ENCODE assay signal across 8 cellular contexts in the genomic region with DNA sequence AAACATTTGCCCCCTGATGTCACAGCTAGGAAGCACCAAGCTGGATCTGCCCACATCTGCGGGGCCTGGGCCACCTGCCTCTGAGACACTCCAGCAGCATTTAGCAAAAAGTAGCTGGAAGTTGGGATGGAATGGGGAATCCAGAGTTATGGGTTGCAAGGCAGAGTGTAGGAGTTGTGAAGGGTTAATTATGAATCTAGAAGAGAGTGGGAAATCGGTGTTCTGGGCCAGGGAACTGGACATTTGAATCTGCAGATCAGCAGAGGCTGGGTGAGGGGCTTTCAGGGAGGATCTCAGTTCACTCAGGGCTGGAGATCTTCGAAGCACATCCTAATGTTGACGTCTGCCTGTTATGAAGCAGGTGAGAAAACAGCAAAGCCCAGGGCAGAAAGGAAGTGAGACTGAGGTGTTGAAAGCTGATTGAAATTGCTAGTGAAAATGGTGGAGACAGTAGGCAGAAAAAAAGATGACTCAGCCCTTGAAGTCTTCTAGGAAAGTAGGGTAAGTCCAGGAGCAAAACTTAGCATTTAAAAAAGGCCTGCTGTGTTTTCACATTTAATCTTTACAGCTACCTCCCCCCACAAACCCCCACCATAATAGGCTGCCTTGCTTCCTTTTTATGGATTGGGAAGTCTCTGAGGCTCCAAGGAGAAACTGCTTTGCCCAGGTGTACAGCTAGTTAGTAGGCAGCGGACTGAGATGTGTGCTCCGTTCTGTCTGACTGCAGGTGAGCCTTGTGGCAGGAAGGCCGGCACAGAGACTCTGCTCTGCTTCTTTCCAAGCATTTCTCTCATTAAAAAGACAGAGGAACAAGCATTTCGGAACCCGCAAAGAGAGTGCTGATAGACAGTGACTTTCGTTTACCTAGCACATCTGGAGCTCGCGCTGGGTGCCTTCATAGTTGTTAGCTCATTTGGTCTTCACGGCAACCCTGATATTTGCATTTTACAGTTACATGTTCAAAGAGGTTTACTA. TPM values are rescaled to one million over a fixed set of nuclear protein-coding genes. Genes with fewer than 3 reads are reported as not detected.
DNase-seq lines count a peak whose midpoint lies in the region; ATAC-seq lines count a peak whose summit lies in the region.

No MANE protein-coding gene starts in this region.

- ATAC-seq in activated T-cell treated with anti-CD3 and anti-CD28 coated beads, Interleukin-2, amount 50 U/mL, for 4 hours, result peak; percentile 87 to 92
- ATAC-seq in HG02763 (IDR thresholded peaks at IDR 0.05; ENCODE audit: unreplicated experiment), result peak; percentile 86
- peak; percentile 90 to 92 for ATAC-seq in natural killer cell treated with Interleukin-12 subunit alpha and Interleukin-12 subunit beta and Interleukin-15 and Interleukin-18, amount 100 ng/mL, for 72 hours

- no peak overlapping the region for H3K27ac Mint-ChIP-seq in natural killer cell treated with Interleukin-12 subunit alpha and Interleukin-12 subunit beta and Interleukin-15 and Interleukin-18, amount 100 ng/mL, for 72 hours

- peaks cover 2% of the 10 kb centered on the region for H3K27me3 Mint-ChIP-seq in activated T-cell treated with anti-CD3 and anti-CD28 coated beads, Interleukin-2, amount 50 U/mL, for 4 hours (ENCODE audit: low read depth)
- no peaks in the 10 kb centered on the region for H3K27me3 Mint-ChIP-seq in natural killer cell treated with Interleukin-12 subunit alpha and Interleukin-12 subunit beta and Interleukin-15 and Interleukin-18, amount 100 ng/mL, for 72 hours

- peaks cover 2% of the 10 kb centered on the region for H3K36me3 Mint-ChIP-seq in activated T-cell treated with anti-CD3 and anti-CD28 coated beads, Interleukin-2, amount 50 U/mL, for 4 hours (ENCODE audit: insufficient read depth)
- H3K36me3 Mint-ChIP-seq in natural killer cell treated with Interleukin-12 subunit alpha and Interleukin-12 subunit beta and Interleukin-15 and Interleukin-18, amount 100 ng/mL, for 72 hours, result no peaks in the 10 kb centered on the region

- peaks cover 3% of the 10 kb centered on the region for H3K4me1 Mint-ChIP-seq in activated T-cell treated with anti-CD3 and anti-CD28 coated beads, Interleukin-2, amount 50 U/mL, for 4 hours (ENCODE audit: low read depth)
- H3K4me1 Mint-ChIP-seq in natural killer cell treated with Interleukin-12 subunit alpha and Interleukin-12 subunit beta and Interleukin-15 and Interleukin-18, amount 100 ng/mL, for 72 hours (ENCODE audit: low read depth in 2 of 2), result peaks cover 0 to 4% of the 10 kb centered on the region in 2 donors

- H3K27ac ChIP-seq in effector memory CD4-positive, alpha-beta T cell (ENCODE audit: insufficient read depth, low read length, poor library complexity, severe bottlenecking), result no peak overlapping the region

- H3K9me3 ChIP-seq in effector memory CD4-positive, alpha-beta T cell (ENCODE audit: control insufficient read depth, low read length), result no peaks in the 10 kb centered on the region

- no peak for DNase-seq in activated T-cell treated with anti-CD3 and anti-CD28 coated beads, Interleukin-2, amount 50 U/mL, for 4 hours
- no peak for DNase-seq in activated T-cell treated with anti-CD3 and anti-CD28 coated beads for 4 hours
- DNase-seq in OCI-M1 (lab: John Stamatoyannopoulos, UW), result peak; percentile 16
- DNase-seq in natural killer cell treated with Interleukin-12 subunit alpha and Interleukin-12 subunit beta and Interleukin-15 and Interleukin-18, amount 100 ng/mL, for 72 hours (ENCODE audit: low spot score), result no peak
- DNase-seq in NCI-H2196 (lab: John Stamatoyannopoulos, UW; ENCODE audit: unreplicated experiment), result no peak
- DNase-seq in effector memory CD4-positive, alpha-beta T cell, result no peak
- no peak for DNase-seq in NCI-H2029 (lab: John Stamatoyannopoulos, UW)

- H3K27me3 ChIP-seq in effector memory CD4-positive, alpha-beta T cell (replicated peaks; ENCODE audit: control insufficient read depth, insufficient read depth, low read length, poor library complexity, severe bottlenecking), result no peaks in the 10 kb centered on the region

- no peaks in the 10 kb centered on the region for H3K4me1 ChIP-seq in effector memory CD4-positive, alpha-beta T cell (ENCODE audit: control insufficient read depth, insufficient read depth, low read length, poor library complexity, severe bottlenecking)

- H3K36me3 ChIP-seq in effector memory CD4-positive, alpha-beta T cell (ENCODE audit: control insufficient read depth, insufficient read depth, low read length), result no peaks in the 10 kb centered on the region

- no peaks in the 10 kb centered on the region for H3K9me3 Mint-ChIP-seq in activated T-cell treated with anti-CD3 and anti-CD28 coated beads, Interleukin-2, amount 50 U/mL, for 4 hours
- no peaks in the 10 kb centered on the region for H3K9me3 Mint-ChIP-seq in natural killer cell treated with Interleukin-12 subunit alpha and Interleukin-12 subunit beta and Interleukin-15 and Interleukin-18, amount 100 ng/mL, for 72 hours

- H3K4me3 ChIP-seq in effector memory CD4-positive, alpha-beta T cell (ENCODE audit: insufficient read depth, low read depth, low read length, poor library complexity, severe bottlenecking), result no peak overlapping the region

- H3K4me3 Mint-ChIP-seq in activated T-cell treated with anti-CD3 and anti-CD28 coated beads, Interleukin-2, amount 50 U/mL, for 4 hours, result no peak overlapping the region
- H3K4me3 Mint-ChIP-seq in natural killer cell treated with Interleukin-12 subunit alpha and Interleukin-12 subunit beta and Interleukin-15 and Interleukin-18, amount 100 ng/mL, for 72 hours, result no peak overlapping the region

RNA-seq across cellular contexts. Expression of a gene that starts 7.2 kb away (rescaled TPM):
- total RNA-seq in activated T-cell treated with anti-CD3 and anti-CD28 coated beads, Interleukin-2, amount 50 U/mL, for 4 hours, result 1 to 10 TPM; 1.6 to 2.1 (median 1.8) TPM
- total RNA-seq in natural killer cell treated with Interleukin-12 subunit alpha and Interleukin-12 subunit beta and Interleukin-15 and Interleukin-18, amount 100 ng/mL, for 72 hours, result 1 to 10 TPM; 6.5 to 7.3 TPM
